In the genomic region with DNA sequence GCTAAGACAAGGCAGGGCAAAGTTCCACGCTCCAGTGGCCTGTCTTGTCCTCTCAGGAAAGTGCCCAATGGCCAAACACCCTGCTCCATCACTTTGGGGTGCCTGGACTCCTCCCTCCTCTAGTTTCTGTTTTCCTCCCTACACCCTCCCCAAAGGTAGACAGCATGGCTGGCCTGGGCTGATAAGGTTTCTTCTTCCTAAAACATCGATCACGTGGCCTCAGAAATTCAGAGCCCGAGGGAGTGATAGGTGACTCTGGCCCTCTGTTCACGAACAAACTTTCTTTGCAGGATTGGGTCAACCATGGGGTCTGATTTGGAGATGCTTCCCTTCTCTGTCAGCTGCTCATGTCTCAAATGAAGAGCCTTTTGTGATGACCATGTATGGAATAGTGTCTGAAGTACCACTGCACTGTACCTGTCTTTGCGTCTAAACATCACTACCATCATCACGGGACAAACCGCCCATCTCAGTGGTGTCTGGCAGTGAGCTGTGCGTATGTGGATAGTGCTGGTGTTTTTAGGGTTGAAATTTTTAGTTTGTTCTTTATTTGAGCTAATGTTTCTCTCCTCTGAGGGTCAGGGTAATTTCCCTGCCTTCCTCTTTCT, we compare ENCODE assay signal across 1 cellular context.
TF ChIP-seq lines count a peak whose summit lies in the region.

No MANE protein-coding gene starts in this region.

TF ChIP-seq in K562, 482 proteins besides CTCF, POLR2A, EP300 and RAD21 (continued from another document and continues in another):
- TF ChIP-seq ZNF609 (CRISPR knock-in tag; IDR thresholded peaks at IDR 0.05; ENCODE audit: borderline replicate concordance): no peak
- no peak for TF ChIP-seq NR2F6 (CRISPR knock-in tag; IDR thresholded peaks at IDR 0.05)
- peak; percentile 77 to 78 for TF ChIP-seq FOXK2 (conservative IDR thresholded peaks at IDR 0.05 in 1 of 2, IDR thresholded peaks at IDR 0.05 in 1 of 2; ENCODE audit: low read depth in 2 of 2)
- TF ChIP-seq FOSL1 (tag; conservative IDR thresholded peaks at IDR 0.05): peak; percentile 32
- no peak for TF ChIP-seq ATF1 (CRISPR knock-in tag; IDR thresholded peaks at IDR 0.05)
- 0 out of 2 replicates have a peak, but pooled peaks have one; percentile 43 for TF ChIP-seq ATF1 (tag; IDR thresholded peaks at IDR 0.05)
- no peak for TF ChIP-seq ARHGAP35 (IDR thresholded peaks at IDR 0.05; ENCODE audit: partially characterized antibody)
- peak; percentile 66; the same call in 1 of the 2 replicates for TF ChIP-seq PHF21A (IDR thresholded peaks at IDR 0.05; ENCODE audit: borderline replicate concordance, low read depth)
- no peak for TF ChIP-seq MXD1 (CRISPR knock-in tag; IDR thresholded peaks at IDR 0.05; ENCODE audit: borderline replicate concordance, poor library complexity, severe bottlenecking)
- TF ChIP-seq PPARD (CRISPR knock-in tag; IDR thresholded peaks at IDR 0.05): no peak
- TF ChIP-seq ZNF274 (IDR thresholded peaks at IDR 0.05; ENCODE audit: borderline replicate concordance, low read depth, low read length): no peak
- 0 out of 4 replicates have a peak, but pooled peaks of 1 of the 2 experiments have one; percentile 28 for TF ChIP-seq UBTF (IDR thresholded peaks at IDR 0.05; ENCODE audit: borderline replicate concordance in 1 of 2, low read depth in 2 of 2, low read length in 2 of 2)
- peak; percentile 86 for TF ChIP-seq KLF16 (IDR thresholded peaks at IDR 0.05)
- peak; percentile 72 for TF ChIP-seq BRD9 (IDR thresholded peaks at IDR 0.05; ENCODE audit: low read depth, partially characterized antibody)
- TF ChIP-seq HDAC1 (IDR thresholded peaks at IDR 0.05): peak in 1 of 2 experiments; percentile 93; a peak in 2 of 4 replicates
- peak; percentile 86 for TF ChIP-seq VEZF1 (CRISPR knock-in tag; IDR thresholded peaks at IDR 0.05)
- no peak for TF ChIP-seq POLR2H (tag; IDR thresholded peaks at IDR 0.05; ENCODE audit: low read depth)
- TF ChIP-seq, protein P1, sequence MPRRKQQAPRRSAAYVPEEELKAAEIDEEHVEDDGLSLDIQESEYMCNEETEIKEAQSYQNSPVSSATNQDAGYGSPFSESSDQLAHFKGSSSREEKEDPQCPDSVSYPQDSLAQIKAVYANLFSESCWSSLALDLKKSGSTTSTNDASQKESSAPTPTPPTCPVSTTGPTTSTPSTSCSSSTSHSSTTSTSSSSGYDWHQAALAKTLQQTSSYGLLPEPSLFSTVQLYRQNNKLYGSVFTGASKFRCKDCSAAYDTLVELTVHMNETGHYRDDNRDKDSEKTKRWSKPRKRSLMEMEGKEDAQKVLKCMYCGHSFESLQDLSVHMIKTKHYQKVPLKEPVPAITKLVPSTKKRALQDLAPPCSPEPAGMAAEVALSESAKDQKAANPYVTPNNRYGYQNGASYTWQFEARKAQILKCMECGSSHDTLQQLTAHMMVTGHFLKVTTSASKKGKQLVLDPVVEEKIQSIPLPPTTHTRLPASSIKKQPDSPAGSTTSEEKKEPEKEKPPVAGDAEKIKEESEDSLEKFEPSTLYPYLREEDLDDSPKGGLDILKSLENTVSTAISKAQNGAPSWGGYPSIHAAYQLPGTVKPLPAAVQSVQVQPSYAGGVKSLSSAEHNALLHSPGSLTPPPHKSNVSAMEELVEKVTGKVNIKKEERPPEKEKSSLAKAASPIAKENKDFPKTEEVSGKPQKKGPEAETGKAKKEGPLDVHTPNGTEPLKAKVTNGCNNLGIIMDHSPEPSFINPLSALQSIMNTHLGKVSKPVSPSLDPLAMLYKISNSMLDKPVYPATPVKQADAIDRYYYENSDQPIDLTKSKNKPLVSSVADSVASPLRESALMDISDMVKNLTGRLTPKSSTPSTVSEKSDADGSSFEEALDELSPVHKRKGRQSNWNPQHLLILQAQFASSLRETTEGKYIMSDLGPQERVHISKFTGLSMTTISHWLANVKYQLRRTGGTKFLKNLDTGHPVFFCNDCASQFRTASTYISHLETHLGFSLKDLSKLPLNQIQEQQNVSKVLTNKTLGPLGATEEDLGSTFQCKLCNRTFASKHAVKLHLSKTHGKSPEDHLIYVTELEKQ (CRISPR knock-in tag; IDR thresholded peaks at IDR 0.05): no peak
- TF ChIP-seq FOXM1 (IDR thresholded peaks at IDR 0.05; ENCODE audit: low read depth): peak; percentile 80
- TF ChIP-seq FOXM1 (CRISPR knock-in tag; IDR thresholded peaks at IDR 0.05; ENCODE audit: low read depth): no peak
- TF ChIP-seq ZNF592 (IDR thresholded peaks at IDR 0.05): peak; percentile 78
- no peak for TF ChIP-seq ESRRB (CRISPR knock-in tag; IDR thresholded peaks at IDR 0.05; ENCODE audit: borderline replicate concordance)
- TF ChIP-seq ZNF41 (CRISPR knock-in tag; conservative IDR thresholded peaks at IDR 0.05): no peak
- no peak for TF ChIP-seq NR2C2 (CRISPR knock-in tag; IDR thresholded peaks at IDR 0.05)
- TF ChIP-seq NR2C2 (tag; IDR thresholded peaks at IDR 0.05): no peak; the same call in 1 of the 2 replicates
- TF ChIP-seq MLLT1 (IDR thresholded peaks at IDR 0.05): 0 out of 4 replicates have a peak, but pooled peaks of 1 of the 2 experiments have one; percentile 17
- peak; percentile 83 for TF ChIP-seq SMAD4 (CRISPR knock-in tag; conservative IDR thresholded peaks at IDR 0.05)
- TF ChIP-seq MEF2D (tag; conservative IDR thresholded peaks at IDR 0.05; ENCODE audit: low read depth): 0 out of 2 replicates have a peak, but pooled peaks have one; percentile 54
- TF ChIP-seq NCOA1 (IDR thresholded peaks at IDR 0.05; ENCODE audit: low read depth): peak; percentile 85
